Comparison of ENCODE assay signal across 8 cellular contexts in the genomic region with DNA sequence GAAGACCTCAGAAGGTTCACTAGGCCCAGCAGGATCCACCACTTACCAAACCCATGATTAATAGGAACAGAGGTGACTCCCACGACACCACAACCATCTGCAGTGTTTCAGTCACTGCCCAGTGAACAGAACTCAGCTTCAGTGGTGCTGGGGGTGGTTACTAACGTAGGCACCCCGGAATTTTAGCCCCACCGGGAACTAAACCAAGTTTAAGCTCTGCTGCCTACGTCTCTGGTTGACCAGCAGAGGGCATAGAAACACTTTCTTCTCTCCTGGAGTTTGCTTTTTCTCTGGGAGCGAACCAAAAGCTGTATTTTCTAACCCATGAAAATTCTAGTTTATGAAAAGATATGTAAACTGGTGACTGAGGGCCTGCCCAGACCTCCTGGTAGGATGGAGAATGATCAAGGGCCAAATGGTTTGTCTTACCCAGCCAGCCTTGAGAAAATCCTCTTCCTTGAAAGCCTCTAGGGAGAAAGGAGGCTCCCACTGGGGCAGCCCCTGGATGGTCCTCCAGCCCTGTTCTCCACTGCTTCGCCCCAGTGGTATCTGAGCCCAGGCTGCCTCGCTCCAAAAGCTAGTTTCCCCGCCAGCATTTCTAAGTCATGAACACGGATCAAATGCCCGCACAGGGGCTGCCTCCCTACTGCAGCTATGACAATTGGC.
DNase-seq lines count a peak whose midpoint lies in the region; ATAC-seq, FAIRE-seq and TF ChIP-seq lines count a peak whose summit lies in the region.

No MANE protein-coding gene starts in this region.

- no peaks in the 10 kb centered on the region for H3K36me3 ChIP-seq in astrocyte (ENCODE audit: insufficient read depth, low read length)

- peak; percentile 92 for TF ChIP-seq CTCF in astrocyte (IDR thresholded peaks at IDR 0.05; ENCODE audit: insufficient read depth, low read depth, low read length)

- no peaks in the 10 kb centered on the region for H3K9me3 ChIP-seq in astrocyte (ENCODE audit: insufficient read depth, low read depth, low read length)

- peaks cover 16% of the 10 kb centered on the region for H3K27me3 ChIP-seq in astrocyte (ENCODE audit: insufficient read depth, low read length)

- no peak overlapping the region for H3K27ac Mint-ChIP-seq in astrocyte (ENCODE audit: unreplicated experiment)

- peaks cover 20% of the 10 kb centered on the region for H3K27me3 Mint-ChIP-seq in astrocyte (ENCODE audit: low read depth, unreplicated experiment)

- peak overlapping the region; percentile 25 for H3K9ac ChIP-seq in astrocyte (ENCODE audit: low read length)

- no peaks in the 10 kb centered on the region for H4K20me1 ChIP-seq in astrocyte (ENCODE audit: insufficient read depth, low read length)

- peak; percentile 33 for DNase-seq in DMS79 treated with DMSO at 0.1 percent for 48 hours (lab: John Stamatoyannopoulos, UW)
- DNase-seq in DMS79 (lab: John Stamatoyannopoulos, UW): no peak
- DNase-seq in Kasumi-1 (lab: John Stamatoyannopoulos, UW): peak; percentile 57 to 72
- peak; percentile 36 for DNase-seq in astrocyte (ENCODE audit: low read depth)
- DNase-seq in kidney tubule cell (ENCODE audit: low spot score): peak; percentile 61
- no peak for DNase-seq in NK-92 treated with Interleukin-12 subunit alpha and Interleukin-12 subunit beta, amount 100 ng/mL, for 24 hours (lab: John Stamatoyannopoulos, UW)

- H3K4me3 Mint-ChIP-seq in astrocyte (ENCODE audit: unreplicated experiment): no peak overlapping the region

- H3K9me3 Mint-ChIP-seq in astrocyte (ENCODE audit: unreplicated experiment): peaks cover 2% of the 10 kb centered on the region

- H3K4me2 ChIP-seq in astrocyte (ENCODE audit: low read length): no peak overlapping the region

- peaks cover 20% of the 10 kb centered on the region for H3K4me1 ChIP-seq in astrocyte (ENCODE audit: insufficient read depth, low read length)

- peaks cover 23% of the 10 kb centered on the region for H3K4me1 Mint-ChIP-seq in astrocyte (ENCODE audit: low read depth, unreplicated experiment)

- no peaks in the 10 kb centered on the region for H3K36me3 Mint-ChIP-seq in astrocyte (ENCODE audit: low read depth, unreplicated experiment)

- no peak overlapping the region for H3K27ac ChIP-seq in astrocyte (ENCODE audit: low read depth, low read length)

- no peaks in the 10 kb centered on the region for H3K79me2 ChIP-seq in astrocyte (ENCODE audit: insufficient read depth, low read length)

- FAIRE-seq in astrocyte (lab: Jason Lieb, UNC): no peak

- ATAC-seq in esophagus mucosa: no peak
- no peak for ATAC-seq in HG03457 (IDR thresholded peaks at IDR 0.05; ENCODE audit: unreplicated experiment)

- no peak overlapping the region for H3K4me3 ChIP-seq in astrocyte (ENCODE audit: insufficient read depth, low read depth, low read length)

- peak overlapping the region; percentile 55 for H2AFZ ChIP-seq in astrocyte (ENCODE audit: low read depth, low read length)

Comparison
In these comparisons a context has a peak if more than half of its experiments do, and no peak if none do; other contexts are left out.
1. DNase-seq: peak in DMS79 treated with DMSO at 0.1 percent for 48 hours (single experiment), Kasumi-1 (2 of 2), astrocyte (single experiment) and kidney tubule cell (single experiment); none in DMS79 (single experiment) and NK-92 treated with Interleukin-12 subunit alpha and Interleukin-12 subunit beta, amount 100 ng/mL, for 24 hours (single experiment).